In genomic region chrX:10119399-10119990, GRCh38 we compare ENCODE assay signal across 8 cellular contexts. TPM values are rescaled to one million over a fixed set of nuclear protein-coding genes. Genes with fewer than 3 reads are reported as not detected.
DNase-seq lines count a peak whose midpoint lies in the region; ATAC-seq and TF ChIP-seq lines count a peak whose summit lies in the region.

No MANE protein-coding gene starts in this region.

- H3K4me3 Mint-ChIP-seq in CD4-positive, alpha-beta memory T cell: peak overlapping the region in 2 of 8 donors; percentile 1 to 21
- peak overlapping the region; percentile 30 for H3K4me3 Mint-ChIP-seq in activated T-helper 17 cell treated with anti-CD3 and anti-CD28 coated beads, Interleukin-2, amount 50 U/mL, for 72 hours

- no peak overlapping the region for H3K4me3 ChIP-seq in CD4-positive, alpha-beta memory T cell (ENCODE audit: low read length in 2 of 2)
- no peak overlapping the region for H3K4me3 ChIP-seq in fibroblast of the aortic adventitia (ENCODE audit: low read depth, low read length)
- H3K4me3 ChIP-seq in thoracic aorta: no peak overlapping the region

- H3K27me3 ChIP-seq in CD4-positive, alpha-beta memory T cell (ENCODE audit: insufficient read depth, low read length): no peaks in the 10 kb centered on the region
- H3K27me3 ChIP-seq in thoracic aorta (replicated peaks; ENCODE audit: insufficient read depth): no peaks in the 10 kb centered on the region

- H3K27ac Mint-ChIP-seq in CD4-positive, alpha-beta memory T cell: peak overlapping the region in 6 of 7 donors; percentile 1 to 82 (median 43)
- H3K27ac Mint-ChIP-seq in activated T-helper 17 cell treated with anti-CD3 and anti-CD28 coated beads, Interleukin-2, amount 50 U/mL, for 72 hours: peak overlapping the region; percentile 72

- peaks cover 1 to 36% (median 7%) of the 10 kb centered on the region in 4 donors for H3K4me1 Mint-ChIP-seq in CD4-positive, alpha-beta memory T cell
- peaks cover 6% of the 10 kb centered on the region for H3K4me1 Mint-ChIP-seq in activated T-helper 17 cell treated with anti-CD3 and anti-CD28 coated beads, Interleukin-2, amount 50 U/mL, for 72 hours

- intact Hi-C loops in CD4-positive, alpha-beta memory T cell (cut with micrococcal nuclease): loop anchor here (1.0 to 10.0 kb wide), 6 partner anchors 21 to 1371 kb away; no protein-coding TSS in a partner anchor

- POLR2A ChIA-PET in CD4-positive, alpha-beta memory T cell (lab: Charles Lee; ENCODE audit: partially characterized antibody): interaction anchor here (0.7 to 1.0 kb wide), 3 partner anchors 42 to 124 kb away, joined by 3 to 4 read pairs (median 3); no protein-coding TSS in a partner anchor

- peaks cover 8 to 24% of the 10 kb centered on the region in 2 donors for H3K36me3 Mint-ChIP-seq in CD4-positive, alpha-beta memory T cell
- H3K36me3 Mint-ChIP-seq in activated T-helper 17 cell treated with anti-CD3 and anti-CD28 coated beads, Interleukin-2, amount 50 U/mL, for 72 hours (ENCODE audit: low read depth): peaks cover 23% of the 10 kb centered on the region

- TF ChIP-seq CTCF in fibroblast of the aortic adventitia (IDR thresholded peaks at IDR 0.05; ENCODE audit: insufficient read depth, low read length) (peak; percentile 90), thoracic aorta (IDR thresholded peaks at IDR 0.05) (peak; percentile 98)

- H3K4me1 ChIP-seq in CD4-positive, alpha-beta memory T cell (ENCODE audit: insufficient read depth, low read length): no peaks in the 10 kb centered on the region
- H3K4me1 ChIP-seq in thoracic aorta (ENCODE audit: control insufficient read depth in 1 of 2, low read depth in 2 of 2): peaks cover 10 to 20% of the 10 kb centered on the region in 2 donors

- no peaks in the 10 kb centered on the region for H3K9me3 ChIP-seq in CD4-positive, alpha-beta memory T cell (ENCODE audit: control insufficient read depth in 1 of 2, low read length in 2 of 2)
- H3K9me3 ChIP-seq in thoracic aorta: no peaks in the 10 kb centered on the region

- CTCF ChIA-PET in CD4-positive, alpha-beta memory T cell (lab: Charles Lee; ENCODE audit: partially characterized antibody): interaction anchor here (0.7 to 6.8 kb wide), 27 partner anchors 9 to 1355 kb away, joined by 3 to 130 read pairs (median 5); no protein-coding TSS in a partner anchor

- H3K27ac ChIP-seq in CD4-positive, alpha-beta memory T cell (ENCODE audit: low read depth, low read length): no peak overlapping the region
- H3K27ac ChIP-seq in thoracic aorta: peak overlapping the region in 1 of 2 donors; percentile 49

- ATAC-seq in GM21381 (IDR thresholded peaks at IDR 0.05; ENCODE audit: unreplicated experiment) (peak; percentile 38), thoracic aorta (ENCODE audit: insufficient number of reproducible peaks, low FRiP score, low read depth) (peak; percentile 79)
- ATAC-seq in activated T-helper 17 cell treated with anti-CD3 and anti-CD28 coated beads, Interleukin-2, amount 50 U/mL, for 72 hours (replicated peaks): peak; percentile 70

- peaks cover 0 to 4% (median 0%) of the 10 kb centered on the region in 8 donors for H3K9me3 Mint-ChIP-seq in CD4-positive, alpha-beta memory T cell
- no peaks in the 10 kb centered on the region for H3K9me3 Mint-ChIP-seq in activated T-helper 17 cell treated with anti-CD3 and anti-CD28 coated beads, Interleukin-2, amount 50 U/mL, for 72 hours

- peaks cover 5% of the 10 kb centered on the region for H3K36me3 ChIP-seq in CD4-positive, alpha-beta memory T cell (ENCODE audit: insufficient read depth, low read length)
- no peaks in the 10 kb centered on the region for H3K36me3 ChIP-seq in thoracic aorta

- DNase-seq in CD4-positive, alpha-beta memory T cell: peak; percentile 73 to 87 (median 82)
- DNase-seq in Kasumi-1 (lab: John Stamatoyannopoulos, UW) (peak; percentile 73 to 86), RKO (ENCODE audit: low spot score) (peak; percentile 82), fibroblast of the aortic adventitia (ENCODE audit: low read depth) (peak; percentile 95), non-pigmented ciliary epithelial cell (ENCODE audit: low read depth) (peak; percentile 44), thoracic aorta (ENCODE audit: low spot score) (peak; percentile 28)

- H3K27me3 Mint-ChIP-seq in CD4-positive, alpha-beta memory T cell: no peaks in the 10 kb centered on the region
- no peaks in the 10 kb centered on the region for H3K27me3 Mint-ChIP-seq in activated T-helper 17 cell treated with anti-CD3 and anti-CD28 coated beads, Interleukin-2, amount 50 U/mL, for 72 hours

RNA-seq across cellular contexts. Expression of gene CLCN4, which starts 37.3 kb away (rescaled TPM):
- under 1 TPM; 0.28 to 0.29 TPM for total RNA-seq in CD4-positive, alpha-beta memory T cell
- not detected for polyA plus RNA-seq in CD4-positive, alpha-beta memory T cell
- total RNA-seq in activated T-helper 17 cell treated with anti-CD3 and anti-CD28 coated beads, Interleukin-2, amount 50 U/mL, for 72 hours: under 1 TPM in 1 of 2 donors, not detected in 1; 0.19 TPM
- total RNA-seq in fibroblast of the aortic adventitia (ENCODE audit: low replicate concordance): 6.7 and 15.1 TPM in 2 replicates
- 1 to 10 TPM; 3.5 to 5.6 TPM for total RNA-seq in thoracic aorta

Comparison
In these comparisons a context has a peak if more than half of its experiments do, and no peak if none do; other contexts are left out.
1. DNase-seq: peak in every context shown above with its lines; median percentile 95 in fibroblast of the aortic adventitia; 82 in CD4-positive, alpha-beta memory T cell; 82 in RKO; 80 in Kasumi-1; 44 in non-pigmented ciliary epithelial cell; 28 in thoracic aorta.